Comparison of ENCODE assay signal across 18 cellular contexts in the genomic region with DNA sequence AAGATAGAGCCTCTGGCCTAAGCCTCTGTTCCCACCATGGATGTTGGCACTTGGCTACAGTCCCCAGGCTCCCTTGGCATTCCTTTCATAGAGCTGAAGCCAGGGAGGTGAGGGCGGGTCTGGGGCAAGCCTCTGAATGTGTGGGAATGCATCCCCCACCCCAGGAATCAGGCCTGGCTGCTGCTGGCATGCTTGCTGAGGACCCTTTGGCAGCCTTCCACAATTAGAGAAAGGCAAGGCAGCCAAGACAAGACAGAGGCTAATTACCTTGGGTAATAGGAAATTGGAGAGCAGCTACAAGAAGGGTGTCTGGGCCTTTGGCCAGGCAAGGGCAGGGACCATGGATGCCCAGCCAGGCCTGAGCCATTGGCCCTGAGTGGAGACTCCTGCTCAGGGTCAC.
DNase-seq lines count a peak whose midpoint lies in the region; TF ChIP-seq lines count a peak whose summit lies in the region.
"Had no signal": no experiment of that assay in that cellular context is flagged by ENCODE, and none has a peak within 500 bp of the region (broad histone marks: within the 10 kb centered on the region; RNA-seq: fewer than 3 reads in every experiment).

No MANE protein-coding gene starts in this region.

- no peaks in the 10 kb centered on the region; the same call in 1 of the 2 replicates for H3K4me1 ChIP-seq in H9 (ENCODE audit: insufficient read depth, low read length)
- H3K4me1 ChIP-seq in testis: no peaks in the 10 kb centered on the region
- H3K4me1 ChIP-seq: psoas muscle had no signal

- H3K36me3 Mint-ChIP-seq in H9 (ENCODE audit: insufficient read depth in 1 of 3, low read depth in 3 of 3): no peaks in the 10 kb centered on the region; a peak in 1 of 7 replicates
- H3K36me3 Mint-ChIP-seq: CD14-positive monocyte had no signal

- H3K36me3 ChIP-seq in testis (ENCODE audit: low read depth, missing control alignments): no peaks in the 10 kb centered on the region

- no peak for TF ChIP-seq CTCF in H9 (conservative IDR thresholded peaks at IDR 0.05)
- no peak for TF ChIP-seq CTCF in testis (IDR thresholded peaks at IDR 0.05)

- H2BK15ac ChIP-seq in H9 (ENCODE audit: low read depth, low read length): no peak overlapping the region

- H3K4me3 Mint-ChIP-seq in H9: no peak overlapping the region
- H3K4me3 Mint-ChIP-seq: activated T-cell treated with anti-CD3 and anti-CD28 coated beads, Interleukin-2, amount 50 U/mL, for 72 hours; CD14-positive monocyte; T-helper 2 cell treated with Interferon-gamma antibody and Interleukin-4, amounts not matched to agents 5 μg/mL and 100 μg/mL, for 36 hours; type B pancreatic cell had no signal

- H3K9me3 ChIP-seq in H9 (ENCODE audit: control insufficient read depth, low read depth, low read length) (no peaks in the 10 kb centered on the region), testis (no peaks in the 10 kb centered on the region)
- H3K9me3 ChIP-seq: psoas muscle had no signal

- H3K27me3 ChIP-seq in H9 (ENCODE audit: insufficient read depth, low read length): no peaks in the 10 kb centered on the region
- no peaks in the 10 kb centered on the region for H3K27me3 ChIP-seq in testis

- no peak overlapping the region for H3K4me3 ChIP-seq in testis
- H3K4me3 ChIP-seq: GM12878, psoas muscle had no signal

- no CpG with 5 or more reads among the region's 1 CpG for WGBS in H9 (ENCODE audit: extremely low coverage, insufficient read length, low lambda C conversion rate)
- 57 to 83% methylated on average over 1 of the region's 1 CpG for WGBS in testis, 2 donors

- no peak overlapping the region for H3T11ph ChIP-seq in H9 (ENCODE audit: low read length)

- no peak overlapping the region for H4K91ac ChIP-seq in H9 (ENCODE audit: insufficient read length, low read depth, low read length)

- H3K9me3 Mint-ChIP-seq in H9: no peaks in the 10 kb centered on the region; a peak in 1 of 5 replicates
- H3K9me3 Mint-ChIP-seq: T-helper 2 cell treated with Interferon-gamma antibody and Interleukin-4, amounts not matched to agents 5 μg/mL and 100 μg/mL, for 36 hours; type B pancreatic cell had no signal

- H3K18ac ChIP-seq in H9 (ENCODE audit: insufficient read length, low read depth, low read length): no peak overlapping the region

- H3K79me1 ChIP-seq in H9 (ENCODE audit: insufficient read depth, low read depth, low read length, poor library complexity, severe bottlenecking): no peaks in the 10 kb centered on the region

- no peak overlapping the region for H2BK120ac ChIP-seq in H9 (ENCODE audit: low read depth, low read length, poor library complexity, severe bottlenecking)

- H4K8ac ChIP-seq in H9 (replicated peaks; ENCODE audit: insufficient read length, low read depth, low read length): no peak overlapping the region

- no peak overlapping the region for H2BK20ac ChIP-seq in H9 (ENCODE audit: low read depth, low read length, poor library complexity, severe bottlenecking)

- no peaks in the 10 kb centered on the region; the same call in 1 of the 2 replicates for H3K27me3 Mint-ChIP-seq in H9 (ENCODE audit: low read depth)
- H3K27me3 Mint-ChIP-seq: type B pancreatic cell had no signal

- H4K20me1 ChIP-seq in H9 (ENCODE audit: control insufficient read depth, insufficient read depth, insufficient read length): no peaks in the 10 kb centered on the region

- no peaks in the 10 kb centered on the region for H3K23me2 ChIP-seq in H9 (ENCODE audit: insufficient read length, low read depth, low read length, poor library complexity, severe bottlenecking)

- no peak overlapping the region for H2AK5ac ChIP-seq in H9 (ENCODE audit: insufficient read length, low read length)

- no peak overlapping the region for H4K5ac ChIP-seq in H9 (ENCODE audit: insufficient read length, low read depth, low read length)

- no peak overlapping the region for H3K4me2 ChIP-seq in H9 (ENCODE audit: insufficient read depth, insufficient read length, low read length)

- H2BK5ac ChIP-seq in H9 (ENCODE audit: insufficient read length, low read length): no peak overlapping the region

- no peak overlapping the region for H3K4ac ChIP-seq in H9 (ENCODE audit: low read depth, low read length)

- H3K27ac Mint-ChIP-seq in H9: no peak overlapping the region; a peak in 3 of 7 replicates
- H3K27ac Mint-ChIP-seq: activated T-cell treated with anti-CD3 and anti-CD28 coated beads, Interleukin-2, amount 50 U/mL, for 72 hours; CD14-positive monocyte; T-helper 2 cell treated with Interferon-gamma antibody and Interleukin-4, amounts not matched to agents 5 μg/mL and 100 μg/mL, for 36 hours; type B pancreatic cell had no signal

- H3K27ac ChIP-seq in H9 (ENCODE audit: insufficient read length, low read depth, low read length): no peak overlapping the region
- H3K27ac ChIP-seq in testis: no peak overlapping the region
- H3K27ac ChIP-seq: psoas muscle had no signal

- no peak overlapping the region for H2AFZ ChIP-seq in H9 (ENCODE audit: low read length)

- intact Hi-C loops in head of caudate nucleus (cut with DNase I) (no loop called here), testis (cut with DNase I; ENCODE audit: low total_unique reads) (no loop called here)

- no peak overlapping the region for H3K23ac ChIP-seq in H9 (ENCODE audit: insufficient read length, low read depth, low read length)

- no peak for TF ChIP-seq POLR2A in testis (IDR thresholded peaks at IDR 0.05)

- DNase-seq in H9 (peak; percentile 54), NCI-H446 (lab: John Stamatoyannopoulos, UW) (peak; percentile 25 to 74), head of caudate nucleus (peak in 33 of 42 donors; percentile 4 to 68 (median 33)), putamen (ENCODE audit: low spot score) (peak; percentile 30), testis (no peak)
- DNase-seq in activated CD4-positive, alpha-beta T cell treated with anti-CD3 and anti-CD28 coated beads for 48 hours: no peak
- no peak for DNase-seq in activated effector memory CD4-positive, alpha-beta T cell treated with Interleukin-2 at 50 U/mL for 16 hours
- DNase-seq: activated CD4-positive, alpha-beta T cell treated with anti-CD3 and anti-CD28 coated beads, Interleukin-2, amount 50 U/mL, for 4 hours; activated T-cell treated with anti-CD3 and anti-CD28 coated beads, Interleukin-2, amount 50 U/mL, for 72 hours; aorta; NCI-H510A; psoas muscle; stimulated activated CD4-positive, alpha-beta T cell treated with anti-CD3 and anti-CD28 coated beads, Interleukin-2, amount 100 ng/mL, for 24 hours; stimulated activated CD8-positive, alpha-beta memory T cell treated with anti-CD3 and anti-CD28 coated beads, Interleukin-4, amount 100 ng/mL, for 48 hours had no signal

- H3K56ac ChIP-seq in H9 (ENCODE audit: insufficient read length, low read depth, low read length): no peak overlapping the region

- H3K4me1 Mint-ChIP-seq in H9: peaks cover 15 to 16% of the 10 kb centered on the region in 2 experiments

- no peak overlapping the region for H3K14ac ChIP-seq in H9 (ENCODE audit: insufficient read depth, low read length)

- no peaks in the 10 kb centered on the region for H3K79me2 ChIP-seq in H9 (ENCODE audit: insufficient read depth, low read length)

- no peak overlapping the region for H3K9ac ChIP-seq in H9 (ENCODE audit: extremely low read depth, insufficient read length, low read length)

- no peak overlapping the region for H2BK12ac ChIP-seq in H9 (ENCODE audit: insufficient read length, low read depth, low read length)

Comparison
In these comparisons a context has a peak if more than half of its experiments do, and no peak if none do; other contexts are left out.
1. DNase-seq: peak in H9 (single experiment), NCI-H446 (2 of 2), head of caudate nucleus (33 of 42) and putamen (single experiment); none in activated CD4-positive, alpha-beta T cell treated with anti-CD3 and anti-CD28 coated beads for 48 hours (single experiment), testis (single experiment) and activated effector memory CD4-positive, alpha-beta T cell treated with Interleukin-2 at 50 U/mL for 16 hours (single experiment).